In genomic region chr6:138263963-138264362, GRCh38 we compare ENCODE assay signal across 21 cellular contexts. TPM values are rescaled to one million over a fixed set of nuclear protein-coding genes. Genes with fewer than 3 reads are reported as not detected.
DNase-seq lines count a peak whose midpoint lies in the region; ATAC-seq, FAIRE-seq and TF ChIP-seq lines count a peak whose summit lies in the region.
"Had no signal": no experiment of that assay in that cellular context is flagged by ENCODE, and none has a peak within 500 bp of the region (broad histone marks: within the 10 kb centered on the region; RNA-seq: fewer than 3 reads in every experiment).

No MANE protein-coding gene starts in this region.

- ATAC-seq in HG03565 (IDR thresholded peaks at IDR 0.05; ENCODE audit: unreplicated experiment): no peak

- no peak for FAIRE-seq in small intestine (lab: Jason Lieb, UNC)
- FAIRE-seq: G401.6, GM19239, H1 had no signal

- no peak overlapping the region for H3K4me3 ChIP-seq in small intestine (ENCODE audit: low read depth in 1 of 2, low read length in 2 of 2)

- peaks cover 0 to 5% of the 10 kb centered on the region in 2 donors for H3K36me3 ChIP-seq in small intestine (ENCODE audit: control insufficient read depth in 2 of 2, insufficient read depth in 2 of 2, low read length in 2 of 2)
- H3K36me3 ChIP-seq: BE2C had no signal

- no peaks in the 10 kb centered on the region for H3K27me3 ChIP-seq in small intestine (ENCODE audit: control insufficient read depth in 2 of 2, insufficient read depth in 2 of 2, low read length in 2 of 2)

- peak in 1 of 61 donors; percentile 8 for DNase-seq in caudate nucleus (lab: John Stamatoyannopoulos, UW)
- DNase-seq in globus pallidus (ENCODE audit: low spot score): peak; percentile 53
- DNase-seq in putamen (ENCODE audit: low spot score): peak; percentile 36
- no peak for DNase-seq in KG1 (lab: John Stamatoyannopoulos, UW)
- DNase-seq in cerebellum (ENCODE audit: low spot score): no peak
- no peak for DNase-seq in small intestine
- DNase-seq: BE2C; C1 segment of cervical spinal cord; CD4-positive, CD25-positive, alpha-beta regulatory T cell; CD8-positive, alpha-beta memory T cell; COR-L47; DMS 273 treated with DMSO at 0.1 percent for 48 hours; DMS53; H9 had no signal

- TF ChIP-seq CTCF in 22Rv1 (IDR thresholded peaks at IDR 0.05): no peak

- H3K9me3 ChIP-seq in small intestine (ENCODE audit: control insufficient read depth, low read depth): no peaks in the 10 kb centered on the region
- H3K9me3 ChIP-seq: BE2C had no signal

- H3K4me1 ChIP-seq in small intestine (ENCODE audit: control insufficient read depth in 2 of 2, insufficient read depth in 1 of 2, low read depth in 1 of 2, low read length in 1 of 2): no peaks in the 10 kb centered on the region
- H3K4me1 ChIP-seq: BE2C had no signal

- 80 to 88% (median 87%) methylated on average over 4 of the region's 4 CpGs for WGBS in small intestine, 3 donors

- peak overlapping the region; percentile 89; the same call in 1 of the 2 replicates for H3K27ac ChIP-seq in 22Rv1
- peak overlapping the region; percentile 75 for H3K27ac ChIP-seq in caudate nucleus (ENCODE audit: low read depth, low read length)
- H3K27ac ChIP-seq in small intestine (ENCODE audit: low read depth in 1 of 2, low read length in 1 of 2): no peak overlapping the region

RNA-seq across cellular contexts. Expression of gene PBOV1, which starts 45.7 kb away (rescaled TPM):
- total RNA-seq in cerebellum: not detected
- not detected for polyA plus RNA-seq in small intestine
- total RNA-seq: A172; CD4-positive, CD25-positive, alpha-beta regulatory T cell; CD8-positive, alpha-beta memory T cell; H1; H9; HT-29 had no signal
- polyA plus RNA-seq: CD4-positive, CD25-positive, alpha-beta regulatory T cell; CD8-positive, alpha-beta memory T cell; H1 had no signal

Comparison
In these comparisons a context has a peak if more than half of its experiments do, and no peak if none do; other contexts are left out.
1. H3K27ac ChIP-seq: peak in 22Rv1 (single experiment) and caudate nucleus (single experiment); none in small intestine (0 of 2).
2. DNase-seq: peak in globus pallidus (single experiment) and putamen (single experiment); none in KG1 (single experiment), cerebellum (single experiment) and small intestine (single experiment).